In the genomic region with DNA sequence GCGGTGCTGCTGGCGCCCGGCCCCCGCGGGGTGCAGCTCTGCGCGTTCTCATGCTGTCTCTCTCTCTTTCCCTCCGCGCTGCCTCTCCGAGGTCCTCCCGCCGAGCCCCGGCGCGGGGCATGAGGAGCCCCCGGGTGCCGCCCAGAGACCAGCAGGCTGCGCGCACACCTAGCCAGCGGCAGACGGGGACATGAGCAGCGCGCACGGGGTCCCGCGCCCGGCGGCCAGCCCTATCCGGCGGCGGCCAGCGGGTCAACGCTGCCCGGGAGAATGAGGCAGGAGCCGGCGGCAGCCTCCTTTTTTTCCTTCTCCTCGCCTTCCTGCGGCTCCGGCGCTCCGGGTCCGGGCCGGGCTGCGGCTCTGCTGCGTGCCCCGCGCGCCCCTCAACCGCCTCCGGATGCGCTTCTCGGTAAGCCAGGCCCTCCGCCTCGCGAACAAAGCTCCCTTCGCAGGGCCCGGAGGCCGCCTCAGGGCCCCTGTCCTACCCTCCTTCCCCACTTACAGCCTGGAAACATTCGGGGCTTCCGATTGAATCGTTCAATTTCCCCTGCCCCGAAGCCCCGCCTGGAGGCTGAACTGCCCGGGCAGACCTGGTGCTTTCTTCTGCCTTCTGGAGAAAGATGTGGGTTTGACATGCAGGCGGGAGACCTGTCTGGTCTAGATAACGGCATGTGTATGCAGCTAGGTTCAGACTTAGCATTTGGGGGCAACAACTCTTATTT, we compare ENCODE assay signal across 1 cellular context.
TF ChIP-seq lines count a peak whose summit lies in the region.

A gene (plus strand): TSS at position 64 of the 722 bp plus-strand sequence.

TF ChIP-seq in H1, 55 proteins besides CTCF, POLR2A, EP300 and RAD21:
- TF ChIP-seq ASH2L (IDR thresholded peaks at IDR 0.05; ENCODE audit: low read length), result peak; percentile 46
- TF ChIP-seq TAF7 (optimal IDR thresholded peaks at IDR 0.05; ENCODE audit: borderline replicate concordance, low read depth, low read length), result no peak
- TF ChIP-seq SUZ12 (IDR thresholded peaks at IDR 0.05; ENCODE audit: low read length), result peak; percentile 26; the same call in 1 of the 2 replicates
- TF ChIP-seq FOSL1 (IDR thresholded peaks at IDR 0.05; ENCODE audit: insufficient read depth, low read depth, low read length), result no peak
- no peak for TF ChIP-seq BCL11A (IDR thresholded peaks at IDR 0.05; ENCODE audit: low read depth in 2 of 2, low read length in 2 of 2)
- TF ChIP-seq KDM4A (IDR thresholded peaks at IDR 0.05; ENCODE audit: low read depth, low read length, severe bottlenecking), result peak; percentile 30
- TF ChIP-seq, protein P1, sequence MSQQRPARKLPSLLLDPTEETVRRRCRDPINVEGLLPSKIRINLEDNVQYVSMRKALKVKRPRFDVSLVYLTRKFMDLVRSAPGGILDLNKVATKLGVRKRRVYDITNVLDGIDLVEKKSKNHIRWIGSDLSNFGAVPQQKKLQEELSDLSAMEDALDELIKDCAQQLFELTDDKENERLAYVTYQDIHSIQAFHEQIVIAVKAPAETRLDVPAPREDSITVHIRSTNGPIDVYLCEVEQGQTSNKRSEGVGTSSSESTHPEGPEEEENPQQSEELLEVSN (IDR thresholded peaks at IDR 0.05), result peak; percentile 53
- TF ChIP-seq, protein P2, sequence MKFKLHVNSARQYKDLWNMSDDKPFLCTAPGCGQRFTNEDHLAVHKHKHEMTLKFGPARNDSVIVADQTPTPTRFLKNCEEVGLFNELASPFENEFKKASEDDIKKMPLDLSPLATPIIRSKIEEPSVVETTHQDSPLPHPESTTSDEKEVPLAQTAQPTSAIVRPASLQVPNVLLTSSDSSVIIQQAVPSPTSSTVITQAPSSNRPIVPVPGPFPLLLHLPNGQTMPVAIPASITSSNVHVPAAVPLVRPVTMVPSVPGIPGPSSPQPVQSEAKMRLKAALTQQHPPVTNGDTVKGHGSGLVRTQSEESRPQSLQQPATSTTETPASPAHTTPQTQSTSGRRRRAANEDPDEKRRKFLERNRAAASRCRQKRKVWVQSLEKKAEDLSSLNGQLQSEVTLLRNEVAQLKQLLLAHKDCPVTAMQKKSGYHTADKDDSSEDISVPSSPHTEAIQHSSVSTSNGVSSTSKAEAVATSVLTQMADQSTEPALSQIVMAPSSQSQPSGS (IDR thresholded peaks at IDR 0.05; ENCODE audit: low read length), result no peak
